In the genomic region with DNA sequence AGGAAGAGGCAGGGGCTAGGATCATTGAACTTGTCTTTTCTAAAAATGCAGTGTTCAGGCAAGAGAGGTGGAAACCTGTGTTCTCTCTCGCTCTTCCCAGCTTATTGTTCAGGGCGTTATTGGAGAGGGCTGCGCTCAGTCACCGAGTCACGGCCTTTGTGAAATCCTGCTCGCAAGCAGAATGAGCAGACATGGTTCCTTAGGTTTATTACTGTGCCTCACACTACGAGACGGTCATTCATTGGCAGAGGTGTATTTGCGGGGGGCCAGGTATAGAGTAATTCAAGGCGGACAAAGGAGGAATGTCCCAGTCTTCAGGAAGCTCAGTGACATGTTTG, we compare ENCODE assay signal across 8 cellular contexts. TPM values are rescaled to one million over a fixed set of nuclear protein-coding genes. Genes with fewer than 3 reads are reported as not detected.
DNase-seq lines count a peak whose midpoint lies in the region; ATAC-seq, FAIRE-seq and TF ChIP-seq lines count a peak whose summit lies in the region.

No MANE protein-coding gene starts in this region.

- FAIRE-seq in kidney (lab: Jason Lieb, UNC), result no peak

- H3K27me3 Mint-ChIP-seq in HFFc6 (ENCODE audit: insufficient read depth), result peaks cover 4% of the 10 kb centered on the region; the same call in 1 of the 2 replicates
- H3K27me3 Mint-ChIP-seq in activated naive CD8-positive, alpha-beta T cell treated with anti-CD3 and anti-CD28 coated beads, Interleukin-2, amount 10 ng/mL, durations not matched to agents 7 days and 5 days, result no peaks in the 10 kb centered on the region

- H3K27ac ChIP-seq in kidney (ENCODE audit: low read depth in 2 of 2, low read length in 2 of 2) (peak overlapping the region; percentile 93), substantia nigra (ENCODE audit: low read depth, low read length, poor library complexity, severe bottlenecking) (peak overlapping the region; percentile 87)

- H3K27ac Mint-ChIP-seq in HFFc6, result peak overlapping the region; percentile 89
- peak overlapping the region; percentile 9 for H3K27ac Mint-ChIP-seq in activated naive CD8-positive, alpha-beta T cell treated with anti-CD3 and anti-CD28 coated beads, Interleukin-2, amount 10 ng/mL, durations not matched to agents 7 days and 5 days

- peaks cover 5% of the 10 kb centered on the region for H3K36me3 ChIP-seq in BJ (ENCODE audit: control insufficient read depth, insufficient read depth, low read length)
- H3K36me3 ChIP-seq in kidney (ENCODE audit: control insufficient read depth in 1 of 2, insufficient read depth in 2 of 2, low read length in 2 of 2), result peaks cover 2 to 8% of the 10 kb centered on the region in 2 donors

- H3K9me3 ChIP-seq in kidney (ENCODE audit: control insufficient read depth in 1 of 2, low read length in 2 of 2), result no peaks in the 10 kb centered on the region

- H3K4me3 ChIP-seq in BJ (ENCODE audit: low read depth, low read length) (peak overlapping the region; percentile 85), kidney (ENCODE audit: low read length in 2 of 2) (peak overlapping the region; percentile 78 to 96)

- no peaks in the 10 kb centered on the region for H3K27me3 ChIP-seq in BJ (ENCODE audit: control insufficient read depth, insufficient read depth, low read length)

- peaks cover 7 to 12% of the 10 kb centered on the region in 2 donors for H3K4me1 ChIP-seq in kidney (ENCODE audit: control insufficient read depth in 1 of 2, insufficient read depth in 1 of 2, low read depth in 1 of 2, low read length in 2 of 2)

- peaks cover 20% of the 10 kb centered on the region for H3K36me3 Mint-ChIP-seq in HFFc6 (ENCODE audit: low read depth)
- H3K36me3 Mint-ChIP-seq in activated naive CD8-positive, alpha-beta T cell treated with anti-CD3 and anti-CD28 coated beads, Interleukin-2, amount 10 ng/mL, durations not matched to agents 7 days and 5 days, result peaks cover 13% of the 10 kb centered on the region

- CTCF ChIA-PET in BJ (lab: Yijun Ruan, JAX), result interaction anchor here (0.6 to 3.7 kb wide), 4 partner anchors 9 to 122 kb away, joined by 3 to 15 read pairs (median 6); no protein-coding TSS in a partner anchor

- TF ChIP-seq CTCF in BJ (IDR thresholded peaks at IDR 0.05; ENCODE audit: insufficient read depth, low read depth, low read length) (no peak), HFFc6 (IDR thresholded peaks at IDR 0.05) (no peak), kidney (IDR thresholded peaks at IDR 0.05; ENCODE audit: borderline replicate concordance, extremely low read depth, insufficient read depth) (no peak)

- peaks cover 17% of the 10 kb centered on the region for H3K4me1 Mint-ChIP-seq in HFFc6 (ENCODE audit: low read depth)
- H3K4me1 Mint-ChIP-seq in activated naive CD8-positive, alpha-beta T cell treated with anti-CD3 and anti-CD28 coated beads, Interleukin-2, amount 10 ng/mL, durations not matched to agents 7 days and 5 days, result peaks cover 13% of the 10 kb centered on the region

- POLR2A ChIA-PET in BJ (lab: Charles Lee), result no interaction called here
- POLR2A ChIA-PET in activated naive CD8-positive, alpha-beta T cell treated with anti-CD3 and anti-CD28 coated beads, Interleukin-2, amount 10 ng/mL, durations not matched to agents 7 days and 5 days (lab: Charles Lee), result interaction anchor here (1.0 to 3.3 kb wide), 5 partner anchors 20 to 69 kb away, joined by 3 to 11 read pairs (median 4); partner anchors contain the start of gene ALKBH4

- peak; percentile 2 for ATAC-seq in activated naive CD8-positive, alpha-beta T cell treated with anti-CD3 and anti-CD28 coated beads, Interleukin-2, amount 10 ng/mL, durations not matched to agents 7 days and 5 days (ENCODE audit: low read depth)
- no peak for ATAC-seq in HG03354 (IDR thresholded peaks at IDR 0.05; ENCODE audit: poor library complexity, severe bottlenecking, unreplicated experiment)

- H3K4me3 Mint-ChIP-seq in HFFc6, result peak overlapping the region; percentile 90
- H3K4me3 Mint-ChIP-seq in activated naive CD8-positive, alpha-beta T cell treated with anti-CD3 and anti-CD28 coated beads, Interleukin-2, amount 10 ng/mL, durations not matched to agents 7 days and 5 days, result peak overlapping the region; percentile 94

- no peaks in the 10 kb centered on the region for H3K9me3 Mint-ChIP-seq in HFFc6
- H3K9me3 Mint-ChIP-seq in activated naive CD8-positive, alpha-beta T cell treated with anti-CD3 and anti-CD28 coated beads, Interleukin-2, amount 10 ng/mL, durations not matched to agents 7 days and 5 days, result no peaks in the 10 kb centered on the region

- DNase-seq in BJ (ENCODE audit: low read depth) (no peak), HFFc6 (peak; percentile 10), kidney (no peak), substantia nigra (lab: John Stamatoyannopoulos, UW) (peak in 1 of 49 donors; percentile 22), mesenteric fat pad (ENCODE audit: low spot score) (no peak), NCI-H526 treated with DMSO at 0.1 percent for 48 hours (lab: John Stamatoyannopoulos, UW) (no peak)
- no peak for DNase-seq in activated naive CD8-positive, alpha-beta T cell treated with anti-CD3 and anti-CD28 coated beads, Interleukin-2, amount 10 ng/mL, durations not matched to agents 7 days and 5 days

- intact Hi-C loops in kidney (cut with DNase I), result no loop called here

- peak overlapping the region; percentile 44 to 62 for H3K9ac ChIP-seq in kidney (ENCODE audit: low read length in 2 of 2)

RNA-seq across cellular contexts. Expression of gene PRKRIP1, which starts 0.6 kb away (rescaled TPM):
- 11.9 and 14.3 TPM in 2 replicates for polyA plus RNA-seq in BJ (2011; rRNA removed)
- polyA minus RNA-seq in BJ (2011; rRNA and poly(A)+ RNA removed), result 2.8 and 3.6 TPM in 2 replicates
- total RNA-seq in HFFc6 (2021; fragmentation: NEBNext Ultra II Directional; extraction: Animal tissue kit (Norgen Biotek cat#: 25700)), result 10 to 100 TPM; 18.8 to 24.7 (median 20.4) TPM
- 10 to 100 TPM; 37.8 to 39.1 TPM for total RNA-seq in activated naive CD8-positive, alpha-beta T cell treated with anti-CD3 and anti-CD28 coated beads, Interleukin-2, amount 10 ng/mL, durations not matched to agents 7 days and 5 days
- total RNA-seq in kidney, result 25.9 TPM
- 20.8 TPM for polyA plus RNA-seq in kidney (ENCODE audit: insufficient read depth, low read depth, low replicate concordance)
- total RNA-seq in mesenteric fat pad, result 19.3 TPM

RNA-seq across cellular contexts. Expression of gene ORAI2, which starts 37.8 kb away (rescaled TPM):
- polyA plus RNA-seq in BJ (2011; rRNA removed) (27.3 and 41.6 TPM in 2 replicates), kidney (ENCODE audit: insufficient read depth, low read depth, low replicate concordance) (13.8 TPM)
- polyA minus RNA-seq in BJ (2011; rRNA and poly(A)+ RNA removed), result 30.2 and 49.0 TPM in 2 replicates
- 10 to 100 TPM; 49.4 to 72.5 (median 54.9) TPM for total RNA-seq in HFFc6 (2021; fragmentation: NEBNext Ultra II Directional; extraction: Animal tissue kit (Norgen Biotek cat#: 25700))
- 10 to 100 TPM; 51.9 to 58.3 TPM for total RNA-seq in activated naive CD8-positive, alpha-beta T cell treated with anti-CD3 and anti-CD28 coated beads, Interleukin-2, amount 10 ng/mL, durations not matched to agents 7 days and 5 days
- total RNA-seq in kidney (45.6 TPM), mesenteric fat pad (33.7 TPM)

RNA-seq across cellular contexts. Expression of gene SPDYE6, which starts 39.3 kb away (rescaled TPM):
- polyA plus RNA-seq in BJ (2011; rRNA removed) (not detected in 2 replicates), kidney (ENCODE audit: insufficient read depth, low read depth, low replicate concordance) (not detected)
- 0.24 TPM in 1 of 2 replicates, not detected in the other for polyA minus RNA-seq in BJ (2011; rRNA and poly(A)+ RNA removed)
- total RNA-seq in HFFc6 (2021; fragmentation: NEBNext Ultra II Directional; extraction: Animal tissue kit (Norgen Biotek cat#: 25700)), result not detected
- total RNA-seq in activated naive CD8-positive, alpha-beta T cell treated with anti-CD3 and anti-CD28 coated beads, Interleukin-2, amount 10 ng/mL, durations not matched to agents 7 days and 5 days, result not detected
- total RNA-seq in kidney (not detected), mesenteric fat pad (not detected)
